Comparison of ENCODE assay signal across 21 cellular contexts in the genomic region with DNA sequence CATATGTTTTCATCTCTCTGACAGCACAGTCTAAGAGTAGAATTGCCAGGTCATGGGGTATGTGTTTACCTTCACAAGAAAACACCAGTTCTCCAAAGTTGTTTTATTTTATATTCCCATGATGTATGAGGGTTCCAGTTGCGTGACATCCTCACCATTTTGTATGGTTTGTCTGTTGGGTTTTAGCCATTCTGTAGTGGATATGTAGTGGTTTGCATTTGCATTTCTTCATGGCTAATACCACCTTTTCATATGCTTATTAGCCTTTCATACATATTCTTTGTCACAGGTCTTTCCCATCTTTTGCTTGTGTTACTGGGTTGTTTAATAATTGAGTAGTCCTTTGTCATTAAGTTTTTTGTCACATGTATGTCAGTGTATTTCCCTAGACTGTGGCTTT.
"Had no signal": no experiment of that assay in that cellular context is flagged by ENCODE, and none has a peak within 500 bp of the region (broad histone marks: within the 10 kb centered on the region; RNA-seq: fewer than 3 reads in every experiment).

No MANE protein-coding gene starts in this region.

- H3K9me3 Mint-ChIP-seq: activated naive CD4-positive, alpha-beta T cell treated with anti-CD3 and anti-CD28 coated beads, Interleukin-2, amount 50 U/mL, for 72 hours; activated T-cell treated with anti-CD3 and anti-CD28 coated beads, Interleukin-2, amount 50 U/mL, for 4 hours; stimulated activated naive CD8-positive, alpha-beta T cell treated with anti-CD3 and anti-CD28 coated beads, Interleukin-15, Interleukin-2, amounts not matched to agents 100 ng/mL and 50 ng/mL, for 24 hours had no signal

- H3K4me1 ChIP-seq: body of pancreas, foreskin keratinocyte had no signal

- H3K27ac ChIP-seq: body of pancreas, foreskin keratinocyte, tibial nerve, vagina, WERI-Rb-1 had no signal

- DNase-seq: activated CD4-positive, alpha-beta T cell treated with anti-CD3 and anti-CD28 coated beads for 48 hours; activated CD8-positive, alpha-beta T cell treated with anti-CD3 and anti-CD28 coated beads, Interleukin-2, amount 10 ng/mL, durations not matched to agents 7 days and 5 days; activated effector memory CD4-positive, alpha-beta T cell treated with anti-CD3 and anti-CD28 coated beads, Interleukin-2, amount 50 U/mL, for 16 hours; activated T-cell treated with anti-CD3 and anti-CD28 coated beads, Interleukin-2, amount 50 U/mL, for 4 hours; amniotic stem cell; body of pancreas; caudate nucleus; foreskin keratinocyte; glutamatergic neuron; hippocampal formation; stimulated activated CD4-positive, alpha-beta T cell treated with anti-CD3 and anti-CD28 coated beads, Interleukin-12 subunit alpha, Interleukin-12 subunit beta, amount 100 ng/mL, for 4 hours; stimulated activated CD4-positive, alpha-beta T cell treated with anti-CD3 and anti-CD28 coated beads, Interleukin-1b, Interleukin-23, amount 100 ng/mL, for 48 hours; T-helper 2 cell; WERI-Rb-1 had no signal

- H3K27me3 ChIP-seq: body of pancreas, foreskin keratinocyte, tibial nerve, vagina had no signal

- H3K27ac Mint-ChIP-seq: activated CD8-positive, alpha-beta T cell treated with anti-CD3 and anti-CD28 coated beads, Interleukin-2, amount 10 ng/mL, durations not matched to agents 7 days and 5 days; activated naive CD4-positive, alpha-beta T cell treated with anti-CD3 and anti-CD28 coated beads, Interleukin-2, amount 50 U/mL, for 72 hours; stimulated activated naive CD8-positive, alpha-beta T cell treated with anti-CD3 and anti-CD28 coated beads, Interleukin-15, Interleukin-2, amounts not matched to agents 100 ng/mL and 50 ng/mL, for 24 hours had no signal

- H3K4me3 Mint-ChIP-seq: activated CD8-positive, alpha-beta T cell treated with anti-CD3 and anti-CD28 coated beads, Interleukin-2, amount 10 ng/mL, durations not matched to agents 7 days and 5 days; activated T-cell treated with anti-CD3 and anti-CD28 coated beads, Interleukin-2, amount 50 U/mL, for 4 hours; neural crest cell; stimulated activated naive CD8-positive, alpha-beta T cell treated with anti-CD3 and anti-CD28 coated beads, Interleukin-15, Interleukin-2, amounts not matched to agents 100 ng/mL and 50 ng/mL, for 24 hours had no signal

- ATAC-seq: activated CD8-positive, alpha-beta T cell treated with anti-CD3 and anti-CD28 coated beads, Interleukin-2, amount 10 ng/mL, durations not matched to agents 7 days and 5 days; activated naive CD4-positive, alpha-beta T cell treated with anti-CD3 and anti-CD28 coated beads, Interleukin-2, amount 50 U/mL, for 72 hours; activated T-cell treated with anti-CD3 and anti-CD28 coated beads, Interleukin-2, amount 50 U/mL, for 4 hours; body of pancreas; foreskin keratinocyte; left lobe of liver had no signal

- H3K9me3 ChIP-seq: body of pancreas, vagina had no signal

- H3K27me3 Mint-ChIP-seq: stimulated activated naive CD8-positive, alpha-beta T cell treated with anti-CD3 and anti-CD28 coated beads, Interleukin-15, Interleukin-2, amounts not matched to agents 100 ng/mL and 50 ng/mL, for 24 hours had no signal

- H3K4me3 ChIP-seq: body of pancreas, lung, tibial nerve, vagina had no signal
